1 cellular context compared by ENCODE assay signal in the genomic region with DNA sequence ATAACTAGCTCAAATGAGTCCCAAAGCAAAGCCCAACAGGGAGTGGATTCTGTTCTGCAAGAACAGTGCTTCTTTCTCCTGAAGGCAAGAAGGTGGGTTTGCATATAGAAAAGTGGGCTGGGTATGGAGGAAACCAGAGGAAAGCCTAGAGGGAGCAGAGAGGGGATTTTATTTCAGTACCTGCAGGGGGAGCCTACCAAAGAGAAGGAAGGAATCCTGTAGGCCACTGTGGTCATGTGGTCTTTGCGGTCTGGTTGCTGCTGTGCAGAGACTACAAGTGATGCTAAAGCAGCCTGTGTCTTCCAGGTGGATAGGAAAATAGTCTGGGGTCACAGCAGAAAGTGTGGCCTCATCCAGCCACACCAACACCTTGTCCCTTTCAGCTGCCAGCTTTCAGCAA.
A peak's percentile ranks its signal among the peaks of the same experiment; 100 is the strongest.
TF ChIP-seq lines count a peak whose summit lies in the region.

No MANE protein-coding gene starts in this region.

TF ChIP-seq in HEK293, 187 proteins besides CTCF, POLR2A, EP300 and RAD21 (continued from another document):
- TF ChIP-seq, protein P1, sequence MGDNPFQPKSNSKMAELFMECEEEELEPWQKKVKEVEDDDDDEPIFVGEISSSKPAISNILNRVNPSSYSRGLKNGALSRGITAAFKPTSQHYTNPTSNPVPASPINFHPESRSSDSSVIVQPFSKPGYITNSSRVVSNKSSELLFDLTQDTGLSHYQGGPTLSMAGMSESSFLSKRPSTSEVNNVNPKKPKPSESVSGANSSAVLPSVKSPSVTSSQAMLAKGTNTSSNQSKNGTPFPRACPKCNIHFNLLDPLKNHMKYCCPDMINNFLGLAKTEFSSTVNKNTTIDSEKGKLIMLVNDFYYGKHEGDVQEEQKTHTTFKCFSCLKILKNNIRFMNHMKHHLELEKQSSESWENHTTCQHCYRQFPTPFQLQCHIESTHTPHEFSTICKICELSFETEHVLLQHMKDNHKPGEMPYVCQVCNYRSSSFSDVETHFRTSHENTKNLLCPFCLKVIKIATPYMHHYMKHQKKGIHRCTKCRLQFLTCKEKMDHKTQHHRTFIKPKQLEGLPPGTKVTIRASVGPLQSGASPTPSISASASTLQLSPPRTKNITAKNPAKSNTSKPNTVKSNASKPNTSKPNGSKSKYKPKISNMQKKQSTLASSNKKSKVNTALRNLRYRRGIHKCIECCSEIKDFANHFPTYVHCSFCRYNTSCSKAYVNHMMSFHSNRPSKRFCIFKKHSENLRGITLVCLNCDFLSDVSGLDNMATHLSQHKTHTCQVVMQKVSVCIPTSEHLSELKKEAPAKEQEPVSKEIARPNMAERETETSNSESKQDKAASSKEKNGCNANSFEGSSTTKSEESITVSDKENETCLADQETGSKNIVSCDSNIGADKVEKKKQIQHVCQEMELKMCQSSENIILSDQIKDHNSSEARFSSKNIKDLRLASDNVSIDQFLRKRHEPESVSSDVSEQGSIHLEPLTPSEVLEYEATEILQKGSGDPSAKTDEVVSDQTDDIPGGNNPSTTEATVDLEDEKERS (tag by site-specific recombination; IDR thresholded peaks at IDR 0.05) = no peak
- TF ChIP-seq, protein P2, sequence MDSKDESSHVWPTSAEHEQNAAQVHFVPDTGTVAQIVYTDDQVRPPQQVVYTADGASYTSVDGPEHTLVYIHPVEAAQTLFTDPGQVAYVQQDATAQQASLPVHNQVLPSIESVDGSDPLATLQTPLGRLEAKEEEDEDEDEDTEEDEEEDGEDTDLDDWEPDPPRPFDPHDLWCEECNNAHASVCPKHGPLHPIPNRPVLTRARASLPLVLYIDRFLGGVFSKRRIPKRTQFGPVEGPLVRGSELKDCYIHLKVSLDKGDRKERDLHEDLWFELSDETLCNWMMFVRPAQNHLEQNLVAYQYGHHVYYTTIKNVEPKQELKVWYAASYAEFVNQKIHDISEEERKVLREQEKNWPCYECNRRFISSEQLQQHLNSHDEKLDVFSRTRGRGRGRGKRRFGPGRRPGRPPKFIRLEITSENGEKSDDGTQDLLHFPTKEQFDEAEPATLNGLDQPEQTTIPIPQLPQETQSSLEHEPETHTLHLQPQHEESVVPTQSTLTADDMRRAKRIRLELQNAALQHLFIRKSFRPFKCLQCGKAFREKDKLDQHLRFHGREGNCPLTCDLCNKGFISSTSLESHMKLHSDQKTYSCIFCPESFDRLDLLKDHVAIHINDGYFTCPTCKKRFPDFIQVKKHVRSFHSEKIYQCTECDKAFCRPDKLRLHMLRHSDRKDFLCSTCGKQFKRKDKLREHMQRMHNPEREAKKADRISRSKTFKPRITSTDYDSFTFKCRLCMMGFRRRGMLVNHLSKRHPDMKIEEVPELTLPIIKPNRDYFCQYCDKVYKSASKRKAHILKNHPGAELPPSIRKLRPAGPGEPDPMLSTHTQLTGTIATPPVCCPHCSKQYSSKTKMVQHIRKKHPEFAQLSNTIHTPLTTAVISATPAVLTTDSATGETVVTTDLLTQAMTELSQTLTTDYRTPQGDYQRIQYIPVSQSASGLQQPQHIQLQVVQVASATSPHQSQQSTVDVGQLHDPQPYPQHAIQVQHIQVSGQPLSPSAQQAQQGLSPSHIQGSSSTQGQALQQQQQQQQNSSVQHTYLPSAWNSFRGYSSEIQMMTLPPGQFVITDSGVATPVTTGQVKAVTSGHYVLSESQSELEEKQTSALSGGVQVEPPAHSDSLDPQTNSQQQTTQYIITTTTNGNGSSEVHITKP (tag by site-specific recombination; IDR thresholded peaks at IDR 0.05) = 0 out of 2 replicates have a peak, but pooled peaks have one; percentile 34
- TF ChIP-seq ZNF629 (tag by site-specific recombination; IDR thresholded peaks at IDR 0.05) = no peak
- no peak for TF ChIP-seq ZNF155 (tag by site-specific recombination; IDR thresholded peaks at IDR 0.05)
- peak; percentile 92 for TF ChIP-seq MZF1 (tag by site-specific recombination; IDR thresholded peaks at IDR 0.05; ENCODE audit: borderline replicate concordance)
- peak; percentile 78; the same call in 1 of the 2 replicates for TF ChIP-seq TRIM28 (IDR thresholded peaks at IDR 0.05; ENCODE audit: borderline replicate concordance, low read length)
- TF ChIP-seq ZNF571 (tag by site-specific recombination; IDR thresholded peaks at IDR 0.05) = no peak
